ENCODE assay signal across 1 cellular context in the genomic region with DNA sequence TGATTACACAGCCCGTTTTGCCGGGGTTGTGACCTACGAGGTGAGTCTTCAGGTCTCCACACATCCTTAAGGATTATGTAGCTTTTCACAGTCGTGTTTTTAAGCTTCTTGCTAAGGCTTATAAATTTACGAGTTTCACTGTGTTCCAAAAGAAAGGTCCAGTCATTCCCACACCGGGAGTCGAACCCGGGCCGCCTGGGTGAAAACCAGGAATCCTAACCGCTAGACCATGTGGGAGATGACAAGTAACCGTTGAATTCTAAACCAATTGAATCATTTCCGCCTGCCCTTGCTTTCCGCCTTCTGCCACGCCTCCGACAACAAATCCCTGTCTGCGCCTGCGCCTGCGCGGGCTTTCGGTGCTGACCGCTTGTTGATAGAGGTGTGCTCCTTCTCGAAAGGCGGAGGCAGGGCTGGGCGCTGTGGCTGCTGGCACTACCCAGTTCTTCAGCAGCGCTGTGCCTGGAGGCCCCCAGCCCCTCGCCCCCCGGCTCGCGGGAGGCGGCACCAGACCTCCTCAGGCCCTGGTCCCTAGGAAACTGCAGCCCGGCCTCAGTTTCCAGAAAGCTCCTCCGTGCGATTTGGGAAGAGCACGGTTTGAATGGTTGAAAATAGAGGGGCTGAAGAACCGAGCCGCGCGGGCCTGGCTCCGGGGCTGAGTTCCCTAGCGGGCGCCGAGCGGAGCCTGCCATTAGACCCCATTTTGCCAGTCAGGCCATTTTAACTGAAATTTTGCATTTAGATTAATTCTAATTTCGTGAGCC.
A peak's percentile ranks its signal among the peaks of the same experiment; 100 is the strongest.
TF ChIP-seq lines count a peak whose summit lies in the region.

No MANE protein-coding gene starts in this region.

TF ChIP-seq in HepG2, 621 proteins besides CTCF, POLR2A, EP300 and RAD21 (continued from another document and continues in another):
- TF ChIP-seq, protein P1, sequence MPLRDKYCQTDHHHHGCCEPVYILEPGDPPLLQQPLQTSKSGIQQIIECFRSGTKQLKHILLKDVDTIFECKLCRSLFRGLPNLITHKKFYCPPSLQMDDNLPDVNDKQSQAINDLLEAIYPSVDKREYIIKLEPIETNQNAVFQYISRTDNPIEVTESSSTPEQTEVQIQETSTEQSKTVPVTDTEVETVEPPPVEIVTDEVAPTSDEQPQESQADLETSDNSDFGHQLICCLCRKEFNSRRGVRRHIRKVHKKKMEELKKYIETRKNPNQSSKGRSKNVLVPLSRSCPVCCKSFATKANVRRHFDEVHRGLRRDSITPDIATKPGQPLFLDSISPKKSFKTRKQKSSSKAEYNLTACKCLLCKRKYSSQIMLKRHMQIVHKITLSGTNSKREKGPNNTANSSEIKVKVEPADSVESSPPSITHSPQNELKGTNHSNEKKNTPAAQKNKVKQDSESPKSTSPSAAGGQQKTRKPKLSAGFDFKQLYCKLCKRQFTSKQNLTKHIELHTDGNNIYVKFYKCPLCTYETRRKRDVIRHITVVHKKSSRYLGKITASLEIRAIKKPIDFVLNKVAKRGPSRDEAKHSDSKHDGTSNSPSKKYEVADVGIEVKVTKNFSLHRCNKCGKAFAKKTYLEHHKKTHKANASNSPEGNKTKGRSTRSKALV (CRISPR knock-in tag; IDR thresholded peaks at IDR 0.05), result peak; percentile 65; the same call in 1 of the 2 replicates
- TF ChIP-seq, protein P2, sequence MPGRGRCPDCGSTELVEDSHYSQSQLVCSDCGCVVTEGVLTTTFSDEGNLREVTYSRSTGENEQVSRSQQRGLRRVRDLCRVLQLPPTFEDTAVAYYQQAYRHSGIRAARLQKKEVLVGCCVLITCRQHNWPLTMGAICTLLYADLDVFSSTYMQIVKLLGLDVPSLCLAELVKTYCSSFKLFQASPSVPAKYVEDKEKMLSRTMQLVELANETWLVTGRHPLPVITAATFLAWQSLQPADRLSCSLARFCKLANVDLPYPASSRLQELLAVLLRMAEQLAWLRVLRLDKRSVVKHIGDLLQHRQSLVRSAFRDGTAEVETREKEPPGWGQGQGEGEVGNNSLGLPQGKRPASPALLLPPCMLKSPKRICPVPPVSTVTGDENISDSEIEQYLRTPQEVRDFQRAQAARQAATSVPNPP (CRISPR knock-in tag; IDR thresholded peaks at IDR 0.05), result 0 out of 2 replicates have a peak, but pooled peaks have one; percentile 24
- no peak for TF ChIP-seq NFATC3 (CRISPR knock-in tag; IDR thresholded peaks at IDR 0.05)
- TF ChIP-seq, protein P3, sequence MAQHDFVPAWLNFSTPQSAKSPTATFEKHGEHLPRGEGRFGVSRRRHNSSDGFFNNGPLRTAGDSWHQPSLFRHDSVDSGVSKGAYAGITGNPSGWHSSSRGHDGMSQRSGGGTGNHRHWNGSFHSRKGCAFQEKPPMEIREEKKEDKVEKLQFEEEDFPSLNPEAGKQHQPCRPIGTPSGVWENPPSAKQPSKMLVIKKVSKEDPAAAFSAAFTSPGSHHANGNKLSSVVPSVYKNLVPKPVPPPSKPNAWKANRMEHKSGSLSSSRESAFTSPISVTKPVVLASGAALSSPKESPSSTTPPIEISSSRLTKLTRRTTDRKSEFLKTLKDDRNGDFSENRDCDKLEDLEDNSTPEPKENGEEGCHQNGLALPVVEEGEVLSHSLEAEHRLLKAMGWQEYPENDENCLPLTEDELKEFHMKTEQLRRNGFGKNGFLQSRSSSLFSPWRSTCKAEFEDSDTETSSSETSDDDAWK (CRISPR knock-in tag; IDR thresholded peaks at IDR 0.05), result no peak
- TF ChIP-seq ELF3 (CRISPR knock-in tag; IDR thresholded peaks at IDR 0.05), result peak; percentile 73
- peak; percentile 16; the same call in 1 of the 2 replicates for TF ChIP-seq ZNF180 (CRISPR knock-in tag; IDR thresholded peaks at IDR 0.05; ENCODE audit: borderline replicate concordance, low read depth)
- TF ChIP-seq NFKB2 (CRISPR knock-in tag; IDR thresholded peaks at IDR 0.05; ENCODE audit: borderline replicate concordance), result peak; percentile 86; the same call in 1 of the 2 replicates
- TF ChIP-seq ZNF337 (CRISPR knock-in tag; IDR thresholded peaks at IDR 0.05; ENCODE audit: borderline replicate concordance, low read depth), result 0 out of 2 replicates have a peak, but pooled peaks have one; percentile 31
- TF ChIP-seq HIVEP1 (CRISPR knock-in tag; IDR thresholded peaks at IDR 0.05), result peak; percentile 47; the same call in 1 of the 2 replicates
- peak; percentile 75 for TF ChIP-seq SP5 (CRISPR knock-in tag; IDR thresholded peaks at IDR 0.05; ENCODE audit: borderline replicate concordance, low read depth)
- TF ChIP-seq ZNF263 (CRISPR knock-in tag; IDR thresholded peaks at IDR 0.05), result peak; percentile 75
- peak; percentile 20; the same call in 1 of the 2 replicates for TF ChIP-seq NR2F6 (IDR thresholded peaks at IDR 0.05)
- TF ChIP-seq NR2F6 (CRISPR knock-in tag; IDR thresholded peaks at IDR 0.05), result no peak
- peak; percentile 99 for TF ChIP-seq RBM22 (optimal IDR thresholded peaks at IDR 0.05; ENCODE audit: low read length)
- TF ChIP-seq ZNF772 (CRISPR knock-in tag; IDR thresholded peaks at IDR 0.05), result no peak
- TF ChIP-seq ZNF614 (CRISPR knock-in tag; IDR thresholded peaks at IDR 0.05; ENCODE audit: borderline replicate concordance), result 0 out of 2 replicates have a peak, but pooled peaks have one; percentile 12
- TF ChIP-seq GABPA (IDR thresholded peaks at IDR 0.05; ENCODE audit: low read depth, low read length), result no peak; the same call in 1 of the 2 replicates
- peak; percentile 84 for TF ChIP-seq GABPA (CRISPR knock-in tag; IDR thresholded peaks at IDR 0.05; ENCODE audit: low read depth)
- TF ChIP-seq, protein P4, sequence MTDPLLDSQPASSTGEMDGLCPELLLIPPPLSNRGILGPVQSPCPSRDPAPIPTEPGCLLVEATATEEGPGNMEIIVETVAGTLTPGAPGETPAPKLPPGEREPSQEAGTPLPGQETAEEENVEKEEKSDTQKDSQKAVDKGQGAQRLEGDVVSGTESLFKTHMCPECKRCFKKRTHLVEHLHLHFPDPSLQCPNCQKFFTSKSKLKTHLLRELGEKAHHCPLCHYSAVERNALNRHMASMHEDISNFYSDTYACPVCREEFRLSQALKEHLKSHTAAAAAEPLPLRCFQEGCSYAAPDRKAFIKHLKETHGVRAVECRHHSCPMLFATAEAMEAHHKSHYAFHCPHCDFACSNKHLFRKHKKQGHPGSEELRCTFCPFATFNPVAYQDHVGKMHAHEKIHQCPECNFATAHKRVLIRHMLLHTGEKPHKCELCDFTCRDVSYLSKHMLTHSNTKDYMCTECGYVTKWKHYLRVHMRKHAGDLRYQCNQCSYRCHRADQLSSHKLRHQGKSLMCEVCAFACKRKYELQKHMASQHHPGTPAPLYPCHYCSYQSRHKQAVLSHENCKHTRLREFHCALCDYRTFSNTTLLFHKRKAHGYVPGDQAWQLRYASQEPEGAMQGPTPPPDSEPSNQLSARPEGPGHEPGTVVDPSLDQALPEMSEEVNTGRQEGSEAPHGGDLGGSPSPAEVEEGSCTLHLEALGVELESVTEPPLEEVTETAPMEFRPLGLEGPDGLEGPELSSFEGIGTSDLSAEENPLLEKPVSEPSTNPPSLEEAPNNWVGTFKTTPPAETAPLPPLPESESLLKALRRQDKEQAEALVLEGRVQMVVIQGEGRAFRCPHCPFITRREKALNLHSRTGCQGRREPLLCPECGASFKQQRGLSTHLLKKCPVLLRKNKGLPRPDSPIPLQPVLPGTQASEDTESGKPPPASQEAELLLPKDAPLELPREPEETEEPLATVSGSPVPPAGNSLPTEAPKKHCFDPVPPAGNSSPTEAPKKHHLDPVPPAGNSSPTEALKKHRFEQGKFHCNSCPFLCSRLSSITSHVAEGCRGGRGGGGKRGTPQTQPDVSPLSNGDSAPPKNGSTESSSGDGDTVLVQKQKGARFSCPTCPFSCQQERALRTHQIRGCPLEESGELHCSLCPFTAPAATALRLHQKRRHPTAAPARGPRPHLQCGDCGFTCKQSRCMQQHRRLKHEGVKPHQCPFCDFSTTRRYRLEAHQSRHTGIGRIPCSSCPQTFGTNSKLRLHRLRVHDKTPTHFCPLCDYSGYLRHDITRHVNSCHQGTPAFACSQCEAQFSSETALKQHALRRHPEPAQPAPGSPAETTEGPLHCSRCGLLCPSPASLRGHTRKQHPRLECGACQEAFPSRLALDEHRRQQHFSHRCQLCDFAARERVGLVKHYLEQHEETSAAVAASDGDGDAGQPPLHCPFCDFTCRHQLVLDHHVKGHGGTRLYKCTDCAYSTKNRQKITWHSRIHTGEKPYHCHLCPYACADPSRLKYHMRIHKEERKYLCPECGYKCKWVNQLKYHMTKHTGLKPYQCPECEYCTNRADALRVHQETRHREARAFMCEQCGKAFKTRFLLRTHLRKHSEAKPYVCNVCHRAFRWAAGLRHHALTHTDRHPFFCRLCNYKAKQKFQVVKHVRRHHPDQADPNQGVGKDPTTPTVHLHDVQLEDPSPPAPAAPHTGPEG (CRISPR knock-in tag; IDR thresholded peaks at IDR 0.05), result peak; percentile 70; the same call in 1 of the 2 replicates
- TF ChIP-seq, protein P5, sequence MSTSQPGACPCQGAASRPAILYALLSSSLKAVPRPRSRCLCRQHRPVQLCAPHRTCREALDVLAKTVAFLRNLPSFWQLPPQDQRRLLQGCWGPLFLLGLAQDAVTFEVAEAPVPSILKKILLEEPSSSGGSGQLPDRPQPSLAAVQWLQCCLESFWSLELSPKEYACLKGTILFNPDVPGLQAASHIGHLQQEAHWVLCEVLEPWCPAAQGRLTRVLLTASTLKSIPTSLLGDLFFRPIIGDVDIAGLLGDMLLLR (CRISPR knock-in tag; IDR thresholded peaks at IDR 0.05), result 0 out of 2 replicates have a peak, but pooled peaks have one; percentile 56
- TF ChIP-seq ZBTB21 (CRISPR knock-in tag; IDR thresholded peaks at IDR 0.05), result peak; percentile 67
- TF ChIP-seq, protein P6, sequence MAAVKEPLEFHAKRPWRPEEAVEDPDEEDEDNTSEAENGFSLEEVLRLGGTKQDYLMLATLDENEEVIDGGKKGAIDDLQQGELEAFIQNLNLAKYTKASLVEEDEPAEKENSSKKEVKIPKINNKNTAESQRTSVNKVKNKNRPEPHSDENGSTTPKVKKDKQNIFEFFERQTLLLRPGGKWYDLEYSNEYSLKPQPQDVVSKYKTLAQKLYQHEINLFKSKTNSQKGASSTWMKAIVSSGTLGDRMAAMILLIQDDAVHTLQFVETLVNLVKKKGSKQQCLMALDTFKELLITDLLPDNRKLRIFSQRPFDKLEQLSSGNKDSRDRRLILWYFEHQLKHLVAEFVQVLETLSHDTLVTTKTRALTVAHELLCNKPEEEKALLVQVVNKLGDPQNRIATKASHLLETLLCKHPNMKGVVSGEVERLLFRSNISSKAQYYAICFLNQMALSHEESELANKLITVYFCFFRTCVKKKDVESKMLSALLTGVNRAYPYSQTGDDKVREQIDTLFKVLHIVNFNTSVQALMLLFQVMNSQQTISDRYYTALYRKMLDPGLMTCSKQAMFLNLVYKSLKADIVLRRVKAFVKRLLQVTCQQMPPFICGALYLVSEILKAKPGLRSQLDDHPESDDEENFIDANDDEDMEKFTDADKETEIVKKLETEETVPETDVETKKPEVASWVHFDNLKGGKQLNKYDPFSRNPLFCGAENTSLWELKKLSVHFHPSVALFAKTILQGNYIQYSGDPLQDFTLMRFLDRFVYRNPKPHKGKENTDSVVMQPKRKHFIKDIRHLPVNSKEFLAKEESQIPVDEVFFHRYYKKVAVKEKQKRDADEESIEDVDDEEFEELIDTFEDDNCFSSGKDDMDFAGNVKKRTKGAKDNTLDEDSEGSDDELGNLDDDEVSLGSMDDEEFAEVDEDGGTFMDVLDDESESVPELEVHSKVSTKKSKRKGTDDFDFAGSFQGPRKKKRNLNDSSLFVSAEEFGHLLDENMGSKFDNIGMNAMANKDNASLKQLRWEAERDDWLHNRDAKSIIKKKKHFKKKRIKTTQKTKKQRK (IDR thresholded peaks at IDR 0.05; ENCODE audit: low read length), result no peak
- peak; percentile 21; the same call in 1 of the 2 replicates for TF ChIP-seq ZSCAN25 (CRISPR knock-in tag; IDR thresholded peaks at IDR 0.05)
- 0 out of 2 replicates have a peak, but pooled peaks have one; percentile 18 for TF ChIP-seq ZFP90 (CRISPR knock-in tag; IDR thresholded peaks at IDR 0.05; ENCODE audit: borderline replicate concordance)
- TF ChIP-seq TGIF2 (CRISPR knock-in tag; IDR thresholded peaks at IDR 0.05), result 0 out of 2 replicates have a peak, but pooled peaks have one; percentile 38
- no peak for TF ChIP-seq FIP1L1 (IDR thresholded peaks at IDR 0.05; ENCODE audit: borderline replicate concordance, insufficient read depth, low read depth, low read length)
- peak; percentile 87 for TF ChIP-seq ZNF556 (CRISPR knock-in tag; IDR thresholded peaks at IDR 0.05; ENCODE audit: borderline replicate concordance)
- no peak for TF ChIP-seq STAT5B (CRISPR knock-in tag; IDR thresholded peaks at IDR 0.05)
- TF ChIP-seq, protein P7, sequence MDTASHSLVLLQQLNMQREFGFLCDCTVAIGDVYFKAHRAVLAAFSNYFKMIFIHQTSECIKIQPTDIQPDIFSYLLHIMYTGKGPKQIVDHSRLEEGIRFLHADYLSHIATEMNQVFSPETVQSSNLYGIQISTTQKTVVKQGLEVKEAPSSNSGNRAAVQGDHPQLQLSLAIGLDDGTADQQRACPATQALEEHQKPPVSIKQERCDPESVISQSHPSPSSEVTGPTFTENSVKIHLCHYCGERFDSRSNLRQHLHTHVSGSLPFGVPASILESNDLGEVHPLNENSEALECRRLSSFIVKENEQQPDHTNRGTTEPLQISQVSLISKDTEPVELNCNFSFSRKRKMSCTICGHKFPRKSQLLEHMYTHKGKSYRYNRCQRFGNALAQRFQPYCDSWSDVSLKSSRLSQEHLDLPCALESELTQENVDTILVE (CRISPR knock-in tag; IDR thresholded peaks at IDR 0.05), result peak; percentile 22; the same call in 1 of the 2 replicates
- peak; percentile 68 for TF ChIP-seq ATF7-NPFF (CRISPR knock-in tag; IDR thresholded peaks at IDR 0.05; ENCODE audit: low read depth)
- TF ChIP-seq CCDC6 (CRISPR knock-in tag; IDR thresholded peaks at IDR 0.05), result peak; percentile 62; the same call in 1 of the 2 replicates
- 0 out of 2 replicates have a peak, but pooled peaks have one; percentile 29 for TF ChIP-seq ZSCAN22 (CRISPR knock-in tag; IDR thresholded peaks at IDR 0.05)
- TF ChIP-seq ZNF563 (CRISPR knock-in tag; IDR thresholded peaks at IDR 0.05), result peak; percentile 48; the same call in 1 of the 2 replicates
- no peak for TF ChIP-seq SMAD9 (CRISPR knock-in tag; IDR thresholded peaks at IDR 0.05)
- TF ChIP-seq ETV5 (CRISPR knock-in tag; IDR thresholded peaks at IDR 0.05; ENCODE audit: borderline replicate concordance), result peak; percentile 32; the same call in 1 of the 2 replicates
- TF ChIP-seq, protein P8, sequence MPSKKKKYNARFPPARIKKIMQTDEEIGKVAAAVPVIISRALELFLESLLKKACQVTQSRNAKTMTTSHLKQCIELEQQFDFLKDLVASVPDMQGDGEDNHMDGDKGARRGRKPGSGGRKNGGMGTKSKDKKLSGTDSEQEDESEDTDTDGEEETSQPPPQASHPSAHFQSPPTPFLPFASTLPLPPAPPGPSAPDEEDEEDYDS (CRISPR knock-in tag; IDR thresholded peaks at IDR 0.05), result peak; percentile 50; the same call in 1 of the 2 replicates
- TF ChIP-seq, protein P9, sequence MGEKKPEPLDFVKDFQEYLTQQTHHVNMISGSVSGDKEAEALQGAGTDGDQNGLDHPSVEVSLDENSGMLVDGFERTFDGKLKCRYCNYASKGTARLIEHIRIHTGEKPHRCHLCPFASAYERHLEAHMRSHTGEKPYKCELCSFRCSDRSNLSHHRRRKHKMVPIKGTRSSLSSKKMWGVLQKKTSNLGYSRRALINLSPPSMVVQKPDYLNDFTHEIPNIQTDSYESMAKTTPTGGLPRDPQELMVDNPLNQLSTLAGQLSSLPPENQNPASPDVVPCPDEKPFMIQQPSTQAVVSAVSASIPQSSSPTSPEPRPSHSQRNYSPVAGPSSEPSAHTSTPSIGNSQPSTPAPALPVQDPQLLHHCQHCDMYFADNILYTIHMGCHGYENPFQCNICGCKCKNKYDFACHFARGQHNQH (CRISPR knock-in tag; IDR thresholded peaks at IDR 0.05), result peak; percentile 65
- peak; percentile 81; the same call in 1 of the 2 replicates for TF ChIP-seq ZNF749 (CRISPR knock-in tag; IDR thresholded peaks at IDR 0.05; ENCODE audit: borderline replicate concordance)
- TF ChIP-seq SPEN (CRISPR knock-in tag; IDR thresholded peaks at IDR 0.05; ENCODE audit: low read depth), result peak; percentile 52; the same call in 1 of the 2 replicates
- no peak for TF ChIP-seq LCORL (IDR thresholded peaks at IDR 0.05)
- peak; percentile 23; the same call in 1 of the 2 replicates for TF ChIP-seq LCORL (CRISPR knock-in tag; IDR thresholded peaks at IDR 0.05)
